Comparison of ENCODE assay signal across 11 cellular contexts in the genomic region with DNA sequence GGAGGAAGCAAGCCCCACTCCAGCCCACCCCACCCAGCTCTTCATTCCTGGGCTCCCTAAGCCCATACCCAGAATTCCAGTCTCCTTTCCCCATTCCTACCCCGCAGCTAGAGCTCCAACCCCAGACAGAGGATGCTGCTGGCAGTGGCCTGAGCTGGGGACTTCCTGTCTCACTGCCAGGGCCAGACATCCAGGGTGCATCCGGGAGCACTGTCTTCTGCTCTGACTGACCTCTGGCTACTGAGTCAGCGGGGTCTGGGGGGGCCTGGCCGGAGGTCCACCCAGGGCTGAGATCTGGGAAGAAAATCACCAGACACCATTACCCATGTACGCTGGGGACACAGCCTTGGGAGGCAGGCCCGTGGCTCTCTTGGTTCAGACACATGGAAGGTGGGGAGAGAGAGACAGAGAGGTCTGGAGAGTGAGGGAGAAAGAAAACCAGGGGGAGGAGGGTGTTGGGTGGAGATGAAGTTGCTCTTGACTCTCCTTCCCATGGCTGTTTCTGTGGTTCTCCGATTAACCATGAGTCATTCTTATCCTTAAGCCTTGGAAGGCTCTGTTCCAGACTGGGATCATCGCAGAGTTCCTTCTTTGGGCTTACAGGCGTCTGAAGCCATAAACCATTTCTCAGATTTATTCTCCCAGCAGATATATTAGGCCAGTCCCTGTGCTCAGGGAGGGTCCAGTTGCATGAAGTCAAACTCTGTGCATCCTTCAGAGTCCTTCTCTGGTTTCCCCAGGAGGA. TPM values are rescaled to one million over a fixed set of nuclear protein-coding genes. Genes with fewer than 3 reads are reported as not detected.
A peak's percentile ranks its signal among the peaks of the same experiment; 100 is the strongest.
DNase-seq lines count a peak whose midpoint lies in the region; ATAC-seq and TF ChIP-seq lines count a peak whose summit lies in the region.
"Had no signal": no experiment of that assay in that cellular context is flagged by ENCODE, and none has a peak within 500 bp of the region (broad histone marks: within the 10 kb centered on the region; RNA-seq: fewer than 3 reads in every experiment).

No MANE protein-coding gene starts in this region.

- TF ChIP-seq CTCF in heart left ventricle (IDR thresholded peaks at IDR 0.05): no peak
- TF ChIP-seq CTCF in endothelial cell (IDR thresholded peaks at IDR 0.05; ENCODE audit: unreplicated experiment): no peak
- no peak for TF ChIP-seq CTCF in uterus (IDR thresholded peaks at IDR 0.05)
- no peak for TF ChIP-seq CTCF in GM13976 (IDR thresholded peaks at IDR 0.05; ENCODE audit: borderline replicate concordance, control extremely low read depth, extremely low read depth, insufficient read depth, missing control alignments)
- no peak for TF ChIP-seq CTCF in GM10248 (IDR thresholded peaks at IDR 0.05; ENCODE audit: control extremely low read depth, extremely low read depth, low read depth, missing control alignments)

- peak in 3 of 4 donors; percentile 19 to 37 (median 25) for ATAC-seq in heart left ventricle
- no peak for ATAC-seq in Right ventricle myocardium inferior
- ATAC-seq in GM21381 (IDR thresholded peaks at IDR 0.05; ENCODE audit: unreplicated experiment): no peak
- ATAC-seq: activated naive CD8-positive, alpha-beta T cell treated with anti-CD3 and anti-CD28 coated beads, Interleukin-2, amount 50 U/mL, for 24 hours had no signal

- POLR2A ChIA-PET in GM10248 (lab: Yijun Ruan, JAX): no interaction called here

- peaks cover 16 to 70% (median 52%) of the 10 kb centered on the region in 12 donors for H3K4me1 ChIP-seq in heart left ventricle
- peaks cover 12 to 74% of the 10 kb centered on the region in 2 donors for H3K4me1 ChIP-seq in muscle layer of duodenum (ENCODE audit: control insufficient read depth in 1 of 2, insufficient read depth in 2 of 2, low read length in 2 of 2)
- H3K4me1 ChIP-seq in uterus: peaks cover under 1 to 21% of the 10 kb centered on the region in 2 donors

- H3K9me3 ChIP-seq in heart left ventricle (no peaks in the 10 kb centered on the region), muscle layer of duodenum (ENCODE audit: control insufficient read depth in 1 of 2, low read length in 2 of 2) (no peaks in the 10 kb centered on the region), uterus (no peaks in the 10 kb centered on the region)

- no peaks in the 10 kb centered on the region for H3K9me3 Mint-ChIP-seq in endothelial cell (ENCODE audit: unreplicated experiment)
- H3K9me3 Mint-ChIP-seq: activated naive CD8-positive, alpha-beta T cell treated with anti-CD3 and anti-CD28 coated beads, Interleukin-2, amount 50 U/mL, for 24 hours had no signal

- peaks cover 25% of the 10 kb centered on the region for H3K36me3 Mint-ChIP-seq in endothelial cell (ENCODE audit: low read depth, unreplicated experiment)

- H3K36me3 ChIP-seq in heart left ventricle (no peaks in the 10 kb centered on the region), muscle layer of duodenum (ENCODE audit: control insufficient read depth in 1 of 2, insufficient read depth in 2 of 2, low read length in 2 of 2) (no peaks in the 10 kb centered on the region), uterus (no peaks in the 10 kb centered on the region)

- no peak for TF ChIP-seq POLR2A in heart left ventricle (IDR thresholded peaks at IDR 0.05)
- TF ChIP-seq POLR2A in uterus (IDR thresholded peaks at IDR 0.05): no peak

- CTCF ChIA-PET in GM10248 (lab: Yijun Ruan, JAX): no interaction called here

- in situ Hi-C loops in GM13976 (cut with MboI; ENCODE audit: low sequenced_read_pairs, unreplicated experiment): no loop called here

- H3K4me3 ChIP-seq in heart left ventricle: no peak overlapping the region
- peak overlapping the region in 1 of 2 donors; percentile 29 for H3K4me3 ChIP-seq in muscle layer of duodenum (ENCODE audit: low read depth in 1 of 2, low read length in 2 of 2)
- no peak overlapping the region for H3K4me3 ChIP-seq in uterus

- DNase-seq in heart left ventricle: peak in 2 of 5 donors; percentile 27 to 56
- DNase-seq in Right ventricle myocardium inferior (ENCODE audit: missing footprints): no peak
- no peak for DNase-seq in endothelial cell (ENCODE audit: low spot score)
- DNase-seq in uterus: peak in 1 of 2 donors; percentile 81
- DNase-seq in GM13976 (ENCODE audit: low spot score): no peak
- no peak for DNase-seq in GM10248 (ENCODE audit: extremely low spot score)
- DNase-seq: activated naive CD8-positive, alpha-beta T cell treated with anti-CD3 and anti-CD28 coated beads, Interleukin-2, amount 50 U/mL, for 24 hours; kidney glomerular epithelial cell had no signal

- peak overlapping the region in 11 of 12 donors; percentile 30 to 92 (median 57) for H3K27ac ChIP-seq in heart left ventricle
- H3K27ac ChIP-seq in muscle layer of duodenum (ENCODE audit: low read length): peak overlapping the region; percentile 85
- H3K27ac ChIP-seq in uterus: peak overlapping the region; percentile 92 to 93
- H3K27ac ChIP-seq: 22Rv1 had no signal

- intact Hi-C loops in heart left ventricle (cut with DNase I) (no loop called here), Right ventricle myocardium inferior (cut with DNase I) (no loop called here), uterus (cut with DNase I; ENCODE audit: low total_unique reads) (no loop called here)

- WGBS in heart left ventricle, 4 donors: 49 to 61% (median 57%) methylated on average over 9 of the region's 9 CpGs

- no peak overlapping the region for H3K4me3 Mint-ChIP-seq in endothelial cell (ENCODE audit: unreplicated experiment)
- H3K4me3 Mint-ChIP-seq: activated naive CD8-positive, alpha-beta T cell treated with anti-CD3 and anti-CD28 coated beads, Interleukin-2, amount 50 U/mL, for 24 hours had no signal

- no peaks in the 10 kb centered on the region for H3K27me3 ChIP-seq in heart left ventricle
- H3K27me3 ChIP-seq in muscle layer of duodenum (ENCODE audit: low read depth, low read length): no peaks in the 10 kb centered on the region
- no peaks in the 10 kb centered on the region for H3K27me3 ChIP-seq in uterus

- H3K27ac Mint-ChIP-seq in endothelial cell (ENCODE audit: unreplicated experiment): peak overlapping the region; percentile 26
- H3K27ac Mint-ChIP-seq: activated naive CD8-positive, alpha-beta T cell treated with anti-CD3 and anti-CD28 coated beads, Interleukin-2, amount 50 U/mL, for 24 hours had no signal

- H3K27me3 Mint-ChIP-seq in endothelial cell (ENCODE audit: unreplicated experiment): peaks cover 5% of the 10 kb centered on the region

- peaks cover 81% of the 10 kb centered on the region for H3K4me1 Mint-ChIP-seq in endothelial cell (ENCODE audit: unreplicated experiment)
- H3K4me1 Mint-ChIP-seq: activated naive CD8-positive, alpha-beta T cell treated with anti-CD3 and anti-CD28 coated beads, Interleukin-2, amount 50 U/mL, for 24 hours had no signal

RNA-seq across cellular contexts. Expression of a gene that starts 23.6 kb away (rescaled TPM):
- total RNA-seq in heart left ventricle (10 to 100 TPM in 6 of 9 donors, 1 to 10 TPM in 3; 4.5 to 20.2 (median 11.1) TPM), Right ventricle myocardium inferior (11.8 TPM), endothelial cell (ENCODE audit: unreplicated experiment) (195 TPM), uterus (10 to 100 TPM; 17.2 to 58.1 (median 24.4) TPM)
- 10 to 100 TPM; 10.5 to 12.5 TPM for polyA plus RNA-seq in heart left ventricle

RNA-seq across cellular contexts. Expression of a gene that starts 58.1 kb away (rescaled TPM):
- total RNA-seq in heart left ventricle (under 1 TPM in 4 of 9 donors, not detected in 5; 0.22 to 0.39 (median 0.29) TPM), Right ventricle myocardium inferior (0.19 TPM), endothelial cell (ENCODE audit: unreplicated experiment) (not detected), uterus (10 to 100 TPM in 2 of 4 donors, 1 to 10 TPM in 1, under 1 TPM in 1; 0.28 to 35.0 (median 13.8) TPM)
- under 1 TPM; 0.11 to 0.15 TPM for polyA plus RNA-seq in heart left ventricle

Comparison
In these comparisons a context has a peak if more than half of its experiments do, and no peak if none do; other contexts are left out.
1. ATAC-seq: peak in heart left ventricle (3 of 4); none in Right ventricle myocardium inferior (single experiment) and GM21381 (single experiment).
2. Peak in every context shown above with its lines, with median percentiles within 50 percentile points of each other: H3K27ac ChIP-seq.